2 cellular contexts compared by ENCODE assay signal in genomic region chr12:62631531-62632520, GRCh38.
TF ChIP-seq lines count a peak whose summit lies in the region.

No MANE protein-coding gene starts in this region.

TF ChIP-seq in WTC11, 78 proteins besides CTCF, POLR2A, EP300 and RAD21 (continued from another document):
- TF ChIP-seq STAT6 (CRISPR knock-in tag; conservative IDR thresholded peaks at IDR 0.05; ENCODE audit: low read depth) (no peak), SMAD4 (CRISPR knock-in tag; IDR thresholded peaks at IDR 0.05) (no peak), HMGXB4 (CRISPR knock-in tag; IDR thresholded peaks at IDR 0.05) (peak; percentile 76), ZNF416 (CRISPR knock-in tag; IDR thresholded peaks at IDR 0.05) (no peak), ATF2 (CRISPR knock-in tag; IDR thresholded peaks at IDR 0.05; ENCODE audit: borderline replicate concordance, low read depth) (no peak), AR (CRISPR knock-in tag; IDR thresholded peaks at IDR 0.05) (no peak), FOXP4 (CRISPR knock-in tag; IDR thresholded peaks at IDR 0.05) (0 out of 2 replicates have a peak, but pooled peaks have one; percentile 31)

TF ChIP-seq in HepG2, 621 proteins besides CTCF, POLR2A, EP300 and RAD21 (continued from another document and continues in another):
- TF ChIP-seq GPBP1L1 (CRISPR knock-in tag; IDR thresholded peaks at IDR 0.05) (no peak), ZNF674 (CRISPR knock-in tag; IDR thresholded peaks at IDR 0.05; ENCODE audit: low read depth) (0 out of 2 replicates have a peak, but pooled peaks have one; percentile 43), YEATS4 (CRISPR knock-in tag; IDR thresholded peaks at IDR 0.05; ENCODE audit: borderline replicate concordance) (peak; percentile 55; the same call in 1 of the 2 replicates), ZMYM2 (CRISPR knock-in tag; IDR thresholded peaks at IDR 0.05) (0 out of 2 replicates have a peak, but pooled peaks have one; percentile 43), KLF6 (CRISPR knock-in tag; IDR thresholded peaks at IDR 0.05) (no peak), HMGXB4 (CRISPR knock-in tag; IDR thresholded peaks at IDR 0.05; ENCODE audit: borderline replicate concordance in 1 of 2, low read depth in 1 of 2) (peak; percentile 62 to 87; a peak in 2 of 4 replicates), NFRKB (IDR thresholded peaks at IDR 0.05) (no peak), ZNF282 (IDR thresholded peaks at IDR 0.05; ENCODE audit: partially characterized antibody) (no peak), ZNF3 (CRISPR knock-in tag; IDR thresholded peaks at IDR 0.05) (no peak), KAT2B (IDR thresholded peaks at IDR 0.05; ENCODE audit: borderline replicate concordance, low read depth, low read length) (no peak), NFE2L2 (IDR thresholded peaks at IDR 0.05; ENCODE audit: low read length) (no peak), ZNF431 (CRISPR knock-in tag; IDR thresholded peaks at IDR 0.05; ENCODE audit: borderline replicate concordance, low read depth) (0 out of 2 replicates have a peak, but pooled peaks have one; percentile 20), FIP1L1 (IDR thresholded peaks at IDR 0.05; ENCODE audit: borderline replicate concordance, insufficient read depth, low read depth, low read length) (no peak), ZNF576 (CRISPR knock-in tag; IDR thresholded peaks at IDR 0.05) (no peak), TAF15 (IDR thresholded peaks at IDR 0.05; ENCODE audit: low read depth, low read length, poor library complexity, severe bottlenecking) (peak; percentile 54), ZNF687 (CRISPR knock-in tag; IDR thresholded peaks at IDR 0.05) (peak; percentile 93), BHLHE40 (IDR thresholded peaks at IDR 0.05; ENCODE audit: low read length) (no peak), PRDM4 (CRISPR knock-in tag; IDR thresholded peaks at IDR 0.05; ENCODE audit: borderline replicate concordance) (no peak), ZC3H13 (CRISPR knock-in tag; IDR thresholded peaks at IDR 0.05) (no peak), YEATS2 (CRISPR knock-in tag; IDR thresholded peaks at IDR 0.05; ENCODE audit: borderline replicate concordance) (0 out of 2 replicates have a peak, but pooled peaks have one; percentile 21), ZNF780A (CRISPR knock-in tag; IDR thresholded peaks at IDR 0.05) (no peak), ZBTB40 (IDR thresholded peaks at IDR 0.05) (no peak), ZBTB40 (CRISPR knock-in tag; IDR thresholded peaks at IDR 0.05) (no peak), CCDC6 (CRISPR knock-in tag; IDR thresholded peaks at IDR 0.05) (no peak), SRF (IDR thresholded peaks at IDR 0.05; ENCODE audit: low read depth, low read length) (peak; percentile 1; the same call in 1 of the 2 replicates), TAF1 (CRISPR knock-in tag; IDR thresholded peaks at IDR 0.05) (0 out of 2 replicates have a peak, but pooled peaks have one; percentile 2), ZNF580 (CRISPR knock-in tag; IDR thresholded peaks at IDR 0.05; ENCODE audit: borderline replicate concordance, low read depth) (no peak), ZKSCAN1 (IDR thresholded peaks at IDR 0.05; ENCODE audit: low read length) (no peak), ZSCAN20 (CRISPR knock-in tag; IDR thresholded peaks at IDR 0.05; ENCODE audit: borderline replicate concordance) (peak; percentile 54; the same call in 1 of the 2 replicates), ZNF709 (CRISPR knock-in tag; IDR thresholded peaks at IDR 0.05) (peak; percentile 79; the same call in 1 of the 2 replicates), PTBP1 (IDR thresholded peaks at IDR 0.05; ENCODE audit: low read depth, low read length, poor library complexity, severe bottlenecking) (no peak), ZNF12 (CRISPR knock-in tag; IDR thresholded peaks at IDR 0.05) (no peak), ZNF558 (CRISPR knock-in tag; IDR thresholded peaks at IDR 0.05; ENCODE audit: borderline replicate concordance) (0 out of 2 replicates have a peak, but pooled peaks have one; percentile 77), ZMAT3 (CRISPR knock-in tag; conservative IDR thresholded peaks at IDR 0.05) (no peak; the same call in 1 of the 2 replicates), ZNF891 (CRISPR knock-in tag; IDR thresholded peaks at IDR 0.05) (no peak), TFAP4 (IDR thresholded peaks at IDR 0.05; ENCODE audit: borderline replicate concordance, low read depth) (peak; percentile 89), GPN1 (CRISPR knock-in tag; IDR thresholded peaks at IDR 0.05; ENCODE audit: borderline replicate concordance) (no peak)
